14 cellular contexts compared by ENCODE assay signal in genomic region chr2:74966893-74967292, GRCh38.
"Had no signal": no experiment of that assay in that cellular context is flagged by ENCODE, and none has a peak within 500 bp of the region (broad histone marks: within the 10 kb centered on the region; RNA-seq: fewer than 3 reads in every experiment).

No MANE protein-coding gene starts in this region.

- H3K27me3 Mint-ChIP-seq: activated T-cell treated with anti-CD3 and anti-CD28 coated beads, Interleukin-2, amount 50 U/mL, for 24 hours; brain; naive B cell; T-helper 17 cell had no signal

- H3K27me3 ChIP-seq: dorsolateral prefrontal cortex, right lobe of liver, spleen, suprapubic skin, upper lobe of left lung had no signal

- H3K9me3 ChIP-seq: prostate gland, right lobe of liver, suprapubic skin, upper lobe of left lung had no signal

- H3K27ac Mint-ChIP-seq: activated T-cell treated with anti-CD3 and anti-CD28 coated beads, Interleukin-2, amount 50 U/mL, for 24 hours; brain; T-helper 17 cell had no signal

- H3K36me3 ChIP-seq: prostate gland had no signal

- ATAC-seq: right lobe of liver, T-helper 17 cell had no signal

- H3K4me1 Mint-ChIP-seq: brain had no signal

- H3K4me3 ChIP-seq: dorsolateral prefrontal cortex, lung, prostate gland, right lobe of liver, spleen, suprapubic skin, upper lobe of left lung had no signal

- H3K4me1 ChIP-seq: prostate gland, right lobe of liver, suprapubic skin, upper lobe of left lung had no signal

- DNase-seq: activated T-cell treated with anti-CD3 and anti-CD28 coated beads, Interleukin-2, amount 50 U/mL, for 24 hours; amygdala; dorsolateral prefrontal cortex; hypothalamus; naive B cell; right lobe of liver; spleen; stimulated activated CD4-positive, alpha-beta T cell treated with anti-CD3 and anti-CD28 coated beads, Interleukin-1b, Interleukin-23, amount 100 ng/mL, for 48 hours; T-helper 17 cell; upper lobe of left lung had no signal

- H3K4me3 Mint-ChIP-seq: activated T-cell treated with anti-CD3 and anti-CD28 coated beads, Interleukin-2, amount 50 U/mL, for 24 hours; brain; T-helper 17 cell had no signal

- H3K27ac ChIP-seq: dorsolateral prefrontal cortex, prostate gland, right lobe of liver, spleen, suprapubic skin, upper lobe of left lung had no signal
